ENCODE assay signal across 30 cellular contexts in genomic region chr2:37556256-37556655, GRCh38.
"Had no signal": no experiment of that assay in that cellular context is flagged by ENCODE, and none has a peak within 500 bp of the region (broad histone marks: within the 10 kb centered on the region; RNA-seq: fewer than 3 reads in every experiment).

No MANE protein-coding gene starts in this region.

- FAIRE-seq: bronchial epithelial cell had no signal

- DNase-seq: activated CD4-positive, alpha-beta T cell treated with anti-CD3 and anti-CD28 coated beads for 48 hours; activated CD4-positive, alpha-beta T cell treated with anti-CD3 and anti-CD28 coated beads, Interleukin-2, amount 50 U/mL, for 4 hours; activated CD4-positive, CD25-positive, alpha-beta regulatory T cell treated with anti-CD3 and anti-CD28 coated beads, Interleukin-2, amount 50 U/mL, for 72 hours; activated effector memory CD4-positive, alpha-beta T cell treated with anti-CD3 and anti-CD28 coated beads, Interleukin-2, amount 50 U/mL, for 16 hours; activated naive CD4-positive, alpha-beta T cell; activated naive CD4-positive, alpha-beta T cell treated with anti-CD3 and anti-CD28 coated beads, Interleukin-2, amount 50 U/mL, for 16 hours; activated naive CD8-positive, alpha-beta T cell treated with anti-CD3 and anti-CD28 coated beads for 36 hours; activated T-cell treated with anti-CD3 and anti-CD28 coated beads, Interleukin-2, amount 50 U/mL, for 1 hour; amniotic stem cell; aorta; cerebellar nuclear complex; cortex of kidney; MM.1S; NCI-H1092 treated with DMSO at 0.1 percent for 48 hours; NCI-H1417; NCI-H146; NCI-H187; NCI-H2029 treated with DMSO at 0.1 percent for 48 hours; NCI-H2107; NCI-H2171; NCI-H510A; NCI-H526; NCI-H748 treated with DMSO at 0.1 percent for 48 hours; OCI-M1; Right ventricle myocardium superior; SW 1271; T-helper 2 cell; T-helper 9 cell had no signal

- H3K27ac ChIP-seq: VCaP had no signal
